24 cellular contexts compared by ENCODE assay signal in genomic region chr20:19970256-19970765, GRCh38.
"Had no signal": no experiment of that assay in that cellular context is flagged by ENCODE, and none has a peak within 500 bp of the region (broad histone marks: within the 10 kb centered on the region; RNA-seq: fewer than 3 reads in every experiment).

No MANE protein-coding gene starts in this region.

- H3K4me3 ChIP-seq: sigmoid colon, tibial nerve had no signal

- H3K27me3 ChIP-seq: brain microvascular endothelial cell, sigmoid colon, tibial nerve had no signal

- H3K4me1 Mint-ChIP-seq: activated CD4-positive, alpha-beta T cell treated with anti-CD3 and anti-CD28 coated beads, Interleukin-2, amount 10 ng/mL, durations not matched to agents 24 days and 14 days had no signal

- ATAC-seq: activated CD4-positive, CD25-positive, alpha-beta regulatory T cell treated with anti-CD3 and anti-CD28 coated beads, Interleukin-2, amount 50 U/mL, for 24 hours; activated T-cell treated with anti-CD3 and anti-CD28 coated beads, Interleukin-2, amount 50 U/mL, for 72 hours; left ventricle myocardium superior; naive thymus-derived CD4-positive, alpha-beta T cell; T-cell had no signal

- DNase-seq: activated CD4-positive, alpha-beta memory T cell treated with anti-CD3 and anti-CD28 coated beads, Interleukin-2, amount 10 ng/mL, durations not matched to agents 7 days and 5 days; activated CD4-positive, alpha-beta T cell treated with anti-CD3 and anti-CD28 coated beads, Interleukin-2, amount 10 ng/mL, durations not matched to agents 24 days and 14 days; activated effector memory CD4-positive, alpha-beta T cell treated with anti-CD3 and anti-CD28 coated beads, Interleukin-2, amount 50 U/mL, for 16 hours; activated naive CD4-positive, alpha-beta T cell treated with anti-CD3 and anti-CD28 coated beads, Interleukin-2, amount 10 ng/mL, durations not matched to agents 7 days and 5 days; activated T-cell treated with anti-CD3 and anti-CD28 coated beads, Interleukin-2, amount 50 U/mL, for 72 hours; aorta; brain microvascular endothelial cell; cortex of kidney; effector CD4-positive, alpha-beta T cell; foreskin melanocyte; hippocampal formation; kidney glomerular epithelial cell; left ventricle myocardium superior; naive thymus-derived CD4-positive, alpha-beta T cell; retina; sigmoid colon; stimulated activated CD4-positive, alpha-beta T cell treated with anti-CD3 and anti-CD28 coated beads, Interleukin-2, amount 100 ng/mL, for 48 hours; stimulated activated naive CD4-positive, alpha-beta T cell; T-cell had no signal

- H3K27ac Mint-ChIP-seq: activated CD4-positive, alpha-beta memory T cell treated with anti-CD3 and anti-CD28 coated beads, Interleukin-2, amount 10 ng/mL, durations not matched to agents 7 days and 5 days; activated CD4-positive, alpha-beta T cell treated with anti-CD3 and anti-CD28 coated beads, Interleukin-2, amount 10 ng/mL, durations not matched to agents 24 days and 14 days; activated naive CD4-positive, alpha-beta T cell treated with anti-CD3 and anti-CD28 coated beads, Interleukin-2, amount 10 ng/mL, durations not matched to agents 7 days and 5 days; activated T-cell treated with anti-CD3 and anti-CD28 coated beads, Interleukin-2, amount 50 U/mL, for 72 hours; T-helper 2 cell treated with Interferon-gamma antibody and Interleukin-4, amounts not matched to agents 5 μg/mL and 100 μg/mL, for 36 hours had no signal

- H3K27ac ChIP-seq: brain microvascular endothelial cell, VCaP had no signal

- H3K27me3 Mint-ChIP-seq: activated CD4-positive, alpha-beta memory T cell treated with anti-CD3 and anti-CD28 coated beads, Interleukin-2, amount 10 ng/mL, durations not matched to agents 7 days and 5 days; activated naive CD4-positive, alpha-beta T cell treated with anti-CD3 and anti-CD28 coated beads, Interleukin-2, amount 10 ng/mL, durations not matched to agents 7 days and 5 days; T-cell had no signal

- H3K9me3 ChIP-seq: sigmoid colon, tibial nerve had no signal

- H3K36me3 ChIP-seq: brain microvascular endothelial cell had no signal

- H3K36me3 Mint-ChIP-seq: activated naive CD4-positive, alpha-beta T cell treated with anti-CD3 and anti-CD28 coated beads, Interleukin-2, amount 10 ng/mL, durations not matched to agents 7 days and 5 days; naive thymus-derived CD4-positive, alpha-beta T cell; T-cell had no signal

- H3K4me3 Mint-ChIP-seq: activated CD4-positive, alpha-beta memory T cell treated with anti-CD3 and anti-CD28 coated beads, Interleukin-2, amount 10 ng/mL, durations not matched to agents 7 days and 5 days; activated CD4-positive, alpha-beta T cell treated with anti-CD3 and anti-CD28 coated beads, Interleukin-2, amount 10 ng/mL, durations not matched to agents 24 days and 14 days; activated naive CD4-positive, alpha-beta T cell treated with anti-CD3 and anti-CD28 coated beads, Interleukin-2, amount 10 ng/mL, durations not matched to agents 7 days and 5 days; activated T-cell treated with anti-CD3 and anti-CD28 coated beads, Interleukin-2, amount 50 U/mL, for 72 hours; naive thymus-derived CD4-positive, alpha-beta T cell; neural crest cell; T-cell; T-helper 2 cell treated with Interferon-gamma antibody and Interleukin-4, amounts not matched to agents 5 μg/mL and 100 μg/mL, for 36 hours had no signal

- H3K9me3 Mint-ChIP-seq: activated CD4-positive, alpha-beta memory T cell treated with anti-CD3 and anti-CD28 coated beads, Interleukin-2, amount 10 ng/mL, durations not matched to agents 7 days and 5 days; activated CD4-positive, alpha-beta T cell treated with anti-CD3 and anti-CD28 coated beads, Interleukin-2, amount 10 ng/mL, durations not matched to agents 24 days and 14 days; activated naive CD4-positive, alpha-beta T cell treated with anti-CD3 and anti-CD28 coated beads, Interleukin-2, amount 10 ng/mL, durations not matched to agents 7 days and 5 days; activated T-cell treated with anti-CD3 and anti-CD28 coated beads, Interleukin-2, amount 50 U/mL, for 72 hours; neural crest cell; T-cell; T-helper 2 cell treated with Interferon-gamma antibody and Interleukin-4, amounts not matched to agents 5 μg/mL and 100 μg/mL, for 36 hours had no signal
